10 cellular contexts compared by ENCODE assay signal in genomic region chr5:111584651-111585050, GRCh38.
DNase-seq lines count a peak whose midpoint lies in the region; ATAC-seq and TF ChIP-seq lines count a peak whose summit lies in the region.
"Had no signal": no experiment of that assay in that cellular context is flagged by ENCODE, and none has a peak within 500 bp of the region (broad histone marks: within the 10 kb centered on the region; RNA-seq: fewer than 3 reads in every experiment).

No MANE protein-coding gene starts in this region.

- peak overlapping the region; percentile 78 for H3K27ac ChIP-seq in mesendoderm (ENCODE audit: low read depth, low read length)

- no CpG with 5 or more reads among the region's 1 CpG for WGBS in mesendoderm (ENCODE audit: extremely low coverage, insufficient coverage, low lambda C conversion rate)

- no peak overlapping the region for H3K23ac ChIP-seq in mesendoderm (ENCODE audit: low read length)

- H2BK15ac ChIP-seq in mesendoderm (replicated peaks; ENCODE audit: low read depth) = no peak overlapping the region

- H3K4me3 ChIP-seq in astrocyte of the spinal cord (ENCODE audit: low read depth, low read length) (no peak overlapping the region), mesendoderm (ENCODE audit: low read length) (no peak overlapping the region)

- no peaks in the 10 kb centered on the region for H3K36me3 ChIP-seq in mesendoderm (ENCODE audit: control insufficient read depth, insufficient read depth, low read length)

- peak; percentile 15 for DNase-seq in GM10248 (ENCODE audit: extremely low spot score)
- DNase-seq in LHCN-M2 (ENCODE audit: low read depth) = peak; percentile 17
- DNase-seq in astrocyte of the spinal cord (ENCODE audit: low read depth, low spot score) = peak; percentile 70
- peak; percentile 96 for DNase-seq in mesendoderm
- DNase-seq in middle frontal gyrus (ENCODE audit: extremely low spot score, low spot score) = no peak
- DNase-seq in cerebellum (ENCODE audit: low spot score) = no peak
- DNase-seq: GF-D8, NCI-H1048, posterior cingulate gyrus had no signal

- no peaks in the 10 kb centered on the region for H3K79me2 ChIP-seq in mesendoderm (ENCODE audit: control insufficient read depth, insufficient read depth, low read length)

- H3K18ac ChIP-seq in mesendoderm (ENCODE audit: low read length) = peak overlapping the region; percentile 73

- no peak overlapping the region for H3K4ac ChIP-seq in mesendoderm (ENCODE audit: low read depth, low read length)

- H2AK5ac ChIP-seq in mesendoderm (ENCODE audit: low read length) = no peak overlapping the region

- TF ChIP-seq CTCF in GM10248 (IDR thresholded peaks at IDR 0.05; ENCODE audit: control extremely low read depth, extremely low read depth, low read depth, missing control alignments) = no peak
- TF ChIP-seq CTCF in astrocyte of the spinal cord (IDR thresholded peaks at IDR 0.05; ENCODE audit: low read depth, low read length) = no peak

- H3K4me1 ChIP-seq in mesendoderm (ENCODE audit: control insufficient read depth, low read depth, low read length) = peaks cover 11% of the 10 kb centered on the region

- H3K27me3 ChIP-seq in mesendoderm (ENCODE audit: insufficient read depth, low read length, poor library complexity) = no peaks in the 10 kb centered on the region

- CTCF ChIA-PET in GM10248 (lab: Yijun Ruan, JAX) = interaction anchor here (0.9 to 2.8 kb wide), 5 partner anchors 12 to 576 kb away, joined by 3 to 7 read pairs (median 4); no protein-coding TSS in a partner anchor

- H4K8ac ChIP-seq in mesendoderm (ENCODE audit: low read depth, low read length) = no peak overlapping the region

- no peak overlapping the region for H3K56ac ChIP-seq in mesendoderm (ENCODE audit: low read length)

- H2BK120ac ChIP-seq in mesendoderm (ENCODE audit: low read depth, low read length) = no peak overlapping the region

- H4K5ac ChIP-seq in mesendoderm (ENCODE audit: low read length) = no peak overlapping the region

- no peak overlapping the region for H2BK5ac ChIP-seq in mesendoderm (ENCODE audit: low read length)

- H3K4me2 ChIP-seq in mesendoderm (ENCODE audit: low read length) = no peak overlapping the region

- no peaks in the 10 kb centered on the region for H3K79me1 ChIP-seq in mesendoderm (ENCODE audit: low read length)

- POLR2A ChIA-PET in GM10248 (lab: Yijun Ruan, JAX) = no interaction called here

- ATAC-seq in GM21423 (IDR thresholded peaks at IDR 0.05; ENCODE audit: unreplicated experiment) = no peak

- in situ Hi-C loops in astrocyte of the spinal cord (cut with HindIII; ENCODE audit: low sequenced_read_pairs) = no loop called here

- H3K9ac ChIP-seq in mesendoderm (ENCODE audit: low read length) = no peak overlapping the region

Comparison
In these comparisons a context has a peak if more than half of its experiments do, and no peak if none do; other contexts are left out.
1. DNase-seq: peak in GM10248 (single experiment), LHCN-M2 (single experiment), astrocyte of the spinal cord (single experiment) and mesendoderm (single experiment); none in middle frontal gyrus (single experiment) and cerebellum (single experiment).